In the genomic region with DNA sequence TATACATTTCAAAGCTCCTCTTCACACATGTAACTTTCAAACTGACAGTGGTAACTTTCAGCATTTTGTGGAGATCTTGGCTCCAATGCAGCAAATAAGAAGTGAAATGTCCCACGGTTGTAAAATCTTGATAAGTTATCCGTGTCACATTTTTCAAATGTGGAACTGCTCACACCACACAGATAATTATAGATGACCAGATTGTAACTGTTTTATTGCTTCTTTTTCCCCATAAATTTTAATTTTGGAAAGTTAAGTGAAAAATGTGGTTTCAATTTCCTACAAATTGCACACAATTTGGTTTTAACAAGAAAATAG, we compare ENCODE assay signal across 23 cellular contexts.
DNase-seq lines count a peak whose midpoint lies in the region; ATAC-seq, FAIRE-seq and TF ChIP-seq lines count a peak whose summit lies in the region.
"Had no signal": no experiment of that assay in that cellular context is flagged by ENCODE, and none has a peak within 500 bp of the region (broad histone marks: within the 10 kb centered on the region; RNA-seq: fewer than 3 reads in every experiment).

No MANE protein-coding gene starts in this region.

- ATAC-seq in stimulated activated naive CD8-positive, alpha-beta T cell treated with anti-CD3 and anti-CD28 coated beads, Interleukin-15, amount 100 ng/mL, for 72 hours, result no peak
- ATAC-seq in GM18519 (IDR thresholded peaks at IDR 0.05; ENCODE audit: low FRiP score, unreplicated experiment), result no peak
- ATAC-seq: psoas muscle had no signal

- no peaks in the 10 kb centered on the region for H3K9me3 Mint-ChIP-seq in stimulated activated naive CD8-positive, alpha-beta T cell treated with anti-CD3 and anti-CD28 coated beads, Interleukin-15, Interleukin-2, amounts not matched to agents 100 ng/mL and 50 ng/mL, for 24 hours
- no peaks in the 10 kb centered on the region for H3K9me3 Mint-ChIP-seq in stimulated activated naive CD8-positive, alpha-beta T cell treated with anti-CD3 and anti-CD28 coated beads, Interleukin-15, amount 100 ng/mL, for 72 hours
- H3K9me3 Mint-ChIP-seq in CD14-positive monocyte, result peaks cover 0 to 4% (median 0%) of the 10 kb centered on the region in 7 donors
- H3K9me3 Mint-ChIP-seq: neural progenitor cell had no signal

- intact Hi-C loops in CD14-positive monocyte (cut with micrococcal nuclease), result no loop called here

- H3K4me1 Mint-ChIP-seq in stimulated activated naive CD8-positive, alpha-beta T cell treated with anti-CD3 and anti-CD28 coated beads, Interleukin-15, Interleukin-2, amounts not matched to agents 100 ng/mL and 50 ng/mL, for 24 hours (ENCODE audit: low read depth), result peaks cover 11% of the 10 kb centered on the region
- peaks cover 6% of the 10 kb centered on the region for H3K4me1 Mint-ChIP-seq in stimulated activated naive CD8-positive, alpha-beta T cell treated with anti-CD3 and anti-CD28 coated beads, Interleukin-15, amount 100 ng/mL, for 72 hours
- H3K4me1 Mint-ChIP-seq in CD14-positive monocyte, result no peaks in the 10 kb centered on the region
- H3K4me1 Mint-ChIP-seq: neural progenitor cell had no signal

- no peak overlapping the region for H3K4me3 Mint-ChIP-seq in stimulated activated naive CD8-positive, alpha-beta T cell treated with anti-CD3 and anti-CD28 coated beads, Interleukin-15, Interleukin-2, amounts not matched to agents 100 ng/mL and 50 ng/mL, for 24 hours
- no peak overlapping the region for H3K4me3 Mint-ChIP-seq in stimulated activated naive CD8-positive, alpha-beta T cell treated with anti-CD3 and anti-CD28 coated beads, Interleukin-15, amount 100 ng/mL, for 72 hours
- H3K4me3 Mint-ChIP-seq in CD14-positive monocyte, result no peak overlapping the region
- H3K4me3 Mint-ChIP-seq: activated CD4-positive, alpha-beta T cell treated with anti-CD3 and anti-CD28 coated beads, Interleukin-2, amount 10 ng/mL, durations not matched to agents 7 days and 5 days; neural progenitor cell had no signal

- DNase-seq in stimulated activated naive CD8-positive, alpha-beta T cell treated with anti-CD3 and anti-CD28 coated beads, Interleukin-15, amount 100 ng/mL, for 72 hours, result no peak
- DNase-seq in NOMO-1 treated with DMSO at 0.1 percent for 48 hours (lab: John Stamatoyannopoulos, UW; ENCODE audit: unreplicated experiment) (peak; percentile 58), foreskin melanocyte (no peak), CD14-positive monocyte (ENCODE audit: low spot score) (no peak)
- no peak for DNase-seq in activated CD8-positive, alpha-beta memory T cell treated with anti-CD3 and anti-CD28 coated beads, Interleukin-2, amount 50 U/mL, for 48 hours
- DNase-seq: activated CD4-positive, alpha-beta T cell treated with anti-CD3 and anti-CD28 coated beads, Interleukin-2, amount 10 ng/mL, durations not matched to agents 7 days and 5 days; adrenal gland; BE2C; Calu3; H7; left ventricle myocardium inferior; NCI-H1417 treated with DMSO at 0.1 percent for 48 hours; NCI-H2107; NCI-H510A treated with DMSO at 0.1 percent for 48 hours; psoas muscle; stimulated activated CD4-positive, alpha-beta T cell treated with anti-CD3 and anti-CD28 coated beads, Interleukin-2, amount 100 ng/mL, for 24 hours; stimulated activated naive CD4-positive, alpha-beta T cell treated with Interleukin-2 at 50 U/mL for 16 hours; transverse colon had no signal

- no peaks in the 10 kb centered on the region for H3K36me3 Mint-ChIP-seq in stimulated activated naive CD8-positive, alpha-beta T cell treated with anti-CD3 and anti-CD28 coated beads, Interleukin-15, Interleukin-2, amounts not matched to agents 100 ng/mL and 50 ng/mL, for 24 hours (ENCODE audit: low read depth)
- no peaks in the 10 kb centered on the region for H3K36me3 Mint-ChIP-seq in CD14-positive monocyte
- H3K36me3 Mint-ChIP-seq: neural progenitor cell had no signal

- TF ChIP-seq CTCF in CD14-positive monocyte (IDR thresholded peaks at IDR 0.05), result no peak

- peak; percentile 96 for FAIRE-seq in endometrium (lab: Jason Lieb, UNC)
- FAIRE-seq: TTC549 had no signal

- peaks cover 18% of the 10 kb centered on the region for H3K27me3 Mint-ChIP-seq in stimulated activated naive CD8-positive, alpha-beta T cell treated with anti-CD3 and anti-CD28 coated beads, Interleukin-15, Interleukin-2, amounts not matched to agents 100 ng/mL and 50 ng/mL, for 24 hours
- H3K27me3 Mint-ChIP-seq in stimulated activated naive CD8-positive, alpha-beta T cell treated with anti-CD3 and anti-CD28 coated beads, Interleukin-15, amount 100 ng/mL, for 72 hours, result peaks cover 8% of the 10 kb centered on the region
- peaks cover 2 to 22% (median 3%) of the 10 kb centered on the region in 3 donors for H3K27me3 Mint-ChIP-seq in CD14-positive monocyte (ENCODE audit: low read depth in 3 of 3)

- peak overlapping the region; percentile 22 for H3K27ac Mint-ChIP-seq in stimulated activated naive CD8-positive, alpha-beta T cell treated with anti-CD3 and anti-CD28 coated beads, Interleukin-15, Interleukin-2, amounts not matched to agents 100 ng/mL and 50 ng/mL, for 24 hours
- no peak overlapping the region for H3K27ac Mint-ChIP-seq in stimulated activated naive CD8-positive, alpha-beta T cell treated with anti-CD3 and anti-CD28 coated beads, Interleukin-15, amount 100 ng/mL, for 72 hours
- no peak overlapping the region for H3K27ac Mint-ChIP-seq in CD14-positive monocyte
- H3K27ac Mint-ChIP-seq: activated CD4-positive, alpha-beta T cell treated with anti-CD3 and anti-CD28 coated beads, Interleukin-2, amount 10 ng/mL, durations not matched to agents 7 days and 5 days; neural progenitor cell had no signal
